1 cellular context compared by ENCODE assay signal in the genomic region with DNA sequence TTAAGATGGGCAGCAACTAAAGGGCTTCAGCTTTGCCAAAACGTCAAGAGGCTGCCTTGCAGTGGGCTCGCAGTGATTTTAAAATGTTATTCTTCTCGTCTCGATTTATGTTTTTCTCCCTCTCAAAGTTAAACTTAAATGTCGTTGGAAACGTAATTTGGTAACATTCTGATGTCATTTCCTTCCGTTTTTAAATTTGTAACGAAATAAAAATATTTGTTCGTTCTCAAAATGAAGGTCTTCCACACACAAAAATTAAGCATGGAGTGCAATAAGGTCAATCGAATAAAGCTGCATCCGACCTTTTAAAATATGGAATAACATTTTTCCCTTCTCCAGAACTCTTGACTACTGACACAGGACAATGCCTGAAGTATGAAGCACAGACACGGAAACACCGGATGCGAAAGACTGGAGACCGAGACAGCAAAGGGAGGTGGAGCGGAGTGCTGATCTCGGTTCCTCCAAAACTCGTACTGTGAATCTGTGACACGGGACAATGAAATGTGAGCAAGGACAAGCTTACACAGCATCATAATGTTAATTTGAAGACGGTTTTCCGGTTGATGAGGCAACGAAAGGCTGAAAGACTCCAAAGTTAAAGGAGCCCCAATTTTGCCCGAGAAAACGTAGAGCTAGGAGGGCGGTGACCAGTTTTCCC.
TF ChIP-seq lines count a peak whose summit lies in the region.

No MANE protein-coding gene starts in this region.

TF ChIP-seq in HCT116, 20 proteins besides CTCF, POLR2A, EP300 and RAD21 (continued from another document):
- TF ChIP-seq, protein P1, sequence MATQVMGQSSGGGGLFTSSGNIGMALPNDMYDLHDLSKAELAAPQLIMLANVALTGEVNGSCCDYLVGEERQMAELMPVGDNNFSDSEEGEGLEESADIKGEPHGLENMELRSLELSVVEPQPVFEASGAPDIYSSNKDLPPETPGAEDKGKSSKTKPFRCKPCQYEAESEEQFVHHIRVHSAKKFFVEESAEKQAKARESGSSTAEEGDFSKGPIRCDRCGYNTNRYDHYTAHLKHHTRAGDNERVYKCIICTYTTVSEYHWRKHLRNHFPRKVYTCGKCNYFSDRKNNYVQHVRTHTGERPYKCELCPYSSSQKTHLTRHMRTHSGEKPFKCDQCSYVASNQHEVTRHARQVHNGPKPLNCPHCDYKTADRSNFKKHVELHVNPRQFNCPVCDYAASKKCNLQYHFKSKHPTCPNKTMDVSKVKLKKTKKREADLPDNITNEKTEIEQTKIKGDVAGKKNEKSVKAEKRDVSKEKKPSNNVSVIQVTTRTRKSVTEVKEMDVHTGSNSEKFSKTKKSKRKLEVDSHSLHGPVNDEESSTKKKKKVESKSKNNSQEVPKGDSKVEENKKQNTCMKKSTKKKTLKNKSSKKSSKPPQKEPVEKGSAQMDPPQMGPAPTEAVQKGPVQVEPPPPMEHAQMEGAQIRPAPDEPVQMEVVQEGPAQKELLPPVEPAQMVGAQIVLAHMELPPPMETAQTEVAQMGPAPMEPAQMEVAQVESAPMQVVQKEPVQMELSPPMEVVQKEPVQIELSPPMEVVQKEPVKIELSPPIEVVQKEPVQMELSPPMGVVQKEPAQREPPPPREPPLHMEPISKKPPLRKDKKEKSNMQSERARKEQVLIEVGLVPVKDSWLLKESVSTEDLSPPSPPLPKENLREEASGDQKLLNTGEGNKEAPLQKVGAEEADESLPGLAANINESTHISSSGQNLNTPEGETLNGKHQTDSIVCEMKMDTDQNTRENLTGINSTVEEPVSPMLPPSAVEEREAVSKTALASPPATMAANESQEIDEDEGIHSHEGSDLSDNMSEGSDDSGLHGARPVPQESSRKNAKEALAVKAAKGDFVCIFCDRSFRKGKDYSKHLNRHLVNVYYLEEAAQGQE (IDR thresholded peaks at IDR 0.05; ENCODE audit: low read depth), result no peak
- TF ChIP-seq EGR1 (IDR thresholded peaks at IDR 0.05; ENCODE audit: low read depth), result no peak
- no peak for TF ChIP-seq CEBPB (IDR thresholded peaks at IDR 0.05; ENCODE audit: low read depth)
- TF ChIP-seq ATF3 (IDR thresholded peaks at IDR 0.05), result no peak
- TF ChIP-seq, protein P2, sequence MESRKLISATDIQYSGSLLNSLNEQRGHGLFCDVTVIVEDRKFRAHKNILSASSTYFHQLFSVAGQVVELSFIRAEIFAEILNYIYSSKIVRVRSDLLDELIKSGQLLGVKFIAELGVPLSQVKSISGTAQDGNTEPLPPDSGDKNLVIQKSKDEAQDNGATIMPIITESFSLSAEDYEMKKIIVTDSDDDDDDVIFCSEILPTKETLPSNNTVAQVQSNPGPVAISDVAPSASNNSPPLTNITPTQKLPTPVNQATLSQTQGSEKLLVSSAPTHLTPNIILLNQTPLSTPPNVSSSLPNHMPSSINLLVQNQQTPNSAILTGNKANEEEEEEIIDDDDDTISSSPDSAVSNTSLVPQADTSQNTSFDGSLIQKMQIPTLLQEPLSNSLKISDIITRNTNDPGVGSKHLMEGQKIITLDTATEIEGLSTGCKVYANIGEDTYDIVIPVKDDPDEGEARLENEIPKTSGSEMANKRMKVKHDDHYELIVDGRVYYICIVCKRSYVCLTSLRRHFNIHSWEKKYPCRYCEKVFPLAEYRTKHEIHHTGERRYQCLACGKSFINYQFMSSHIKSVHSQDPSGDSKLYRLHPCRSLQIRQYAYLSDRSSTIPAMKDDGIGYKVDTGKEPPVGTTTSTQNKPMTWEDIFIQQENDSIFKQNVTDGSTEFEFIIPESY (IDR thresholded peaks at IDR 0.05; ENCODE audit: extremely low read depth, insufficient replicate concordance, low read length), result no peak
- no peak for TF ChIP-seq ZNF274 (IDR thresholded peaks at IDR 0.05; ENCODE audit: low read depth, low read length)
- no peak for TF ChIP-seq ZFX (IDR thresholded peaks at IDR 0.05)
- TF ChIP-seq TCF7L2 (IDR thresholded peaks at IDR 0.05; ENCODE audit: borderline replicate concordance, extremely low read depth, insufficient read depth, insufficient read length), result no peak
